ENCODE assay signal across 2 cellular contexts in genomic region chr19:2084993-2085720, GRCh38.
TF ChIP-seq lines count a peak whose summit lies in the region.

No MANE protein-coding gene starts in this region.

TF ChIP-seq in SK-N-SH, 30 proteins besides CTCF, POLR2A, EP300 and RAD21 (continued from another document):
- no peak for TF ChIP-seq CHD2 (IDR thresholded peaks at IDR 0.05; ENCODE audit: low read length, partially characterized antibody)

TF ChIP-seq in SK-N-SH treated with all-trans-retinoic acid at 6 μM for 48 hours, 23 proteins besides CTCF, POLR2A, EP300 and RAD21 (continued from another document):
- no peak for TF ChIP-seq POU6F1 (CRISPR knock-in tag; IDR thresholded peaks at IDR 0.05; ENCODE audit: borderline replicate concordance, low read depth)
- no peak for TF ChIP-seq GLIS3 (CRISPR knock-in tag; IDR thresholded peaks at IDR 0.05)
- TF ChIP-seq BACH2 (CRISPR knock-in tag; IDR thresholded peaks at IDR 0.05; ENCODE audit: borderline replicate concordance): no peak
- TF ChIP-seq CREB5 (CRISPR knock-in tag; IDR thresholded peaks at IDR 0.05; ENCODE audit: low read depth): no peak
- TF ChIP-seq ZNF70 (CRISPR knock-in tag; IDR thresholded peaks at IDR 0.05): no peak
- no peak for TF ChIP-seq ISL1 (CRISPR knock-in tag; IDR thresholded peaks at IDR 0.05)
- TF ChIP-seq ZNF565 (CRISPR knock-in tag; conservative IDR thresholded peaks at IDR 0.05; ENCODE audit: low read depth): no peak
- no peak for TF ChIP-seq ESRRG (CRISPR knock-in tag; IDR thresholded peaks at IDR 0.05)
- no peak for TF ChIP-seq RARB (CRISPR knock-in tag; IDR thresholded peaks at IDR 0.05)
- TF ChIP-seq TSHZ2 (CRISPR knock-in tag; IDR thresholded peaks at IDR 0.05): no peak
